Comparison of ENCODE assay signal across 22 cellular contexts in the genomic region with DNA sequence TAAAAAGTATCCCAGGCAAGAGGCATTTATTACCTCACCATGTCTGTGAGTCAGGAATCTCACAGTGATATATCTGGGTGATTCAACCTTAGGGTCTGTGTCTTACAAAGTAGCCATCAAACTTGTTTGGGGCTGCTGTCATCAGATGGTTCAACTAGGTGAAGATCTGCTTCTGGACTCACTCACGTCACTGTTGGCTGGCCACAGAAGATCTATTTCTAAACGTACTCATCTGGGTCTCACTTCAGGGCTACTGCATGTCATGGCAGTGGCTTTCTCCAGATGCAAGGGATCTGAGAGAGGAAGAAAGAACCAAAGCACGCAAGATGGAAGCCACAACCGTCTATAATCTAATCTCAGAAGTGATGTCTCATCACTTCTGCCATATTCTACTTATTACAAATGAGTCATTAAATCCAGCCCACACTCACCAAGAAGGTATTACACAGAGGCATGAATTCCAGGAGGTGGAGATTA.
DNase-seq lines count a peak whose midpoint lies in the region; ATAC-seq and TF ChIP-seq lines count a peak whose summit lies in the region.
"Had no signal": no experiment of that assay in that cellular context is flagged by ENCODE, and none has a peak within 500 bp of the region (broad histone marks: within the 10 kb centered on the region; RNA-seq: fewer than 3 reads in every experiment).

No MANE protein-coding gene starts in this region.

- H3K4me2 ChIP-seq in fibroblast of lung (ENCODE audit: extremely low read depth, insufficient read depth, low read length) (no peak overlapping the region), smooth muscle cell (peak overlapping the region; percentile 59)

- ATAC-seq in Right ventricle myocardium inferior (no peak), mucosa of descending colon (no peak)
- ATAC-seq in activated CD4-positive, CD25-positive, alpha-beta regulatory T cell treated with anti-CD3 and anti-CD28 coated beads, Interleukin-2, amount 50 U/mL, for 24 hours, result no peak
- no peak for ATAC-seq in naive thymus-derived CD8-positive, alpha-beta T cell
- ATAC-seq: stimulated activated naive CD8-positive, alpha-beta T cell treated with anti-CD3 and anti-CD28 coated beads, Interleukin-15, amount 100 ng/mL, for 72 hours had no signal

- H3K27me3 ChIP-seq in cardiac muscle cell, result no peaks in the 10 kb centered on the region
- no peaks in the 10 kb centered on the region for H3K27me3 ChIP-seq in fibroblast of lung (ENCODE audit: control insufficient read depth, insufficient read depth, low read length)
- H3K27me3 ChIP-seq in smooth muscle cell (ENCODE audit: low read depth), result no peaks in the 10 kb centered on the region
- H3K27me3 ChIP-seq: ascending aorta, heart left ventricle, upper lobe of left lung had no signal

- H3K36me3 Mint-ChIP-seq in naive thymus-derived CD8-positive, alpha-beta T cell, result no peaks in the 10 kb centered on the region

- intact Hi-C loops in Right ventricle myocardium inferior (cut with DNase I), result no loop called here
- intact Hi-C loops in mucosa of descending colon (cut with DNase I, micrococcal nuclease), result no loop called here

- no peak overlapping the region for H3K4me3 Mint-ChIP-seq in naive thymus-derived CD8-positive, alpha-beta T cell
- H3K4me3 Mint-ChIP-seq: activated CD4-positive, alpha-beta T cell treated with anti-CD3 and anti-CD28 coated beads, Interleukin-2, amount 10 ng/mL, durations not matched to agents 7 days and 5 days; dendritic cell treated with granulocyte-macrophage colony-stimulating factor and Interleukin-4, amounts not matched to agents 40 ng/mL and 50 ng/mL, for 4 days; stimulated activated naive CD8-positive, alpha-beta T cell treated with anti-CD3 and anti-CD28 coated beads, Interleukin-15, amount 100 ng/mL, for 72 hours had no signal

- no peak overlapping the region for H3K27ac Mint-ChIP-seq in naive thymus-derived CD8-positive, alpha-beta T cell
- H3K27ac Mint-ChIP-seq: activated CD4-positive, alpha-beta T cell treated with anti-CD3 and anti-CD28 coated beads, Interleukin-2, amount 10 ng/mL, durations not matched to agents 7 days and 5 days; dendritic cell treated with granulocyte-macrophage colony-stimulating factor and Interleukin-4, amounts not matched to agents 40 ng/mL and 50 ng/mL, for 4 days; stimulated activated naive CD8-positive, alpha-beta T cell treated with anti-CD3 and anti-CD28 coated beads, Interleukin-15, amount 100 ng/mL, for 72 hours had no signal

- H3K27me3 Mint-ChIP-seq in naive thymus-derived CD8-positive, alpha-beta T cell, result no peaks in the 10 kb centered on the region
- H3K27me3 Mint-ChIP-seq: activated CD4-positive, alpha-beta T cell treated with anti-CD3 and anti-CD28 coated beads, Interleukin-2, amount 10 ng/mL, durations not matched to agents 7 days and 5 days; dendritic cell treated with granulocyte-macrophage colony-stimulating factor and Interleukin-4, amounts not matched to agents 40 ng/mL and 50 ng/mL, for 4 days; stimulated activated naive CD8-positive, alpha-beta T cell treated with anti-CD3 and anti-CD28 coated beads, Interleukin-15, amount 100 ng/mL, for 72 hours had no signal

- H3K9ac ChIP-seq in fibroblast of lung (ENCODE audit: insufficient read depth, low read length) (no peak overlapping the region), smooth muscle cell (ENCODE audit: low read depth) (peak overlapping the region; percentile 61)

- H2AFZ ChIP-seq in fibroblast of lung (ENCODE audit: low read length) (no peak overlapping the region), smooth muscle cell (ENCODE audit: low read depth) (no peak overlapping the region)

- H3K4me1 Mint-ChIP-seq in naive thymus-derived CD8-positive, alpha-beta T cell, result no peaks in the 10 kb centered on the region
- H3K4me1 Mint-ChIP-seq: activated CD4-positive, alpha-beta T cell treated with anti-CD3 and anti-CD28 coated beads, Interleukin-2, amount 10 ng/mL, durations not matched to agents 7 days and 5 days; stimulated activated naive CD8-positive, alpha-beta T cell treated with anti-CD3 and anti-CD28 coated beads, Interleukin-15, amount 100 ng/mL, for 72 hours had no signal

- H3K79me2 ChIP-seq in fibroblast of lung (ENCODE audit: control insufficient read depth, insufficient read depth, low read length), result no peaks in the 10 kb centered on the region
- no peaks in the 10 kb centered on the region for H3K79me2 ChIP-seq in smooth muscle cell (ENCODE audit: low read depth)

- H3K9me3 Mint-ChIP-seq in naive thymus-derived CD8-positive, alpha-beta T cell, result peaks cover 0 to 12% (median 0%) of the 10 kb centered on the region in 9 donors
- H3K9me3 Mint-ChIP-seq: activated CD4-positive, alpha-beta T cell treated with anti-CD3 and anti-CD28 coated beads, Interleukin-2, amount 10 ng/mL, durations not matched to agents 7 days and 5 days; dendritic cell treated with granulocyte-macrophage colony-stimulating factor and Interleukin-4, amounts not matched to agents 40 ng/mL and 50 ng/mL, for 4 days; stimulated activated naive CD8-positive, alpha-beta T cell treated with anti-CD3 and anti-CD28 coated beads, Interleukin-15, amount 100 ng/mL, for 72 hours had no signal

- DNase-seq in cardiac muscle cell (ENCODE audit: low read depth in 1 of 2, low spot score in 1 of 2) (peak; percentile 26 to 71), Right ventricle myocardium inferior (ENCODE audit: missing footprints) (no peak), RPMI8226 (peak; percentile 3), fibroblast of lung (ENCODE audit: low read depth in 2 of 2) (peak; percentile 5 to 89), smooth muscle cell (lab: John Stamatoyannopoulos, UW; ENCODE audit: unreplicated experiment) (no peak), mucosa of descending colon (no peak)
- DNase-seq in naive thymus-derived CD8-positive, alpha-beta T cell, result no peak
- DNase-seq: 8988T; activated CD4-positive, alpha-beta T cell treated with anti-CD3 and anti-CD28 coated beads, Interleukin-2, amount 10 ng/mL, durations not matched to agents 7 days and 5 days; activated naive CD4-positive, alpha-beta T cell treated with Interleukin-2 at 50 U/mL for 16 hours; activated T-cell treated with anti-CD3 and anti-CD28 coated beads for 4 hours; DMS153; MM.1S; NCI-H187 treated with DMSO at 0.1 percent for 48 hours; OCI-M1; stimulated activated naive CD8-positive, alpha-beta T cell treated with anti-CD3 and anti-CD28 coated beads, Interleukin-15, amount 100 ng/mL, for 72 hours; upper lobe of left lung had no signal

- H3K27ac ChIP-seq in cardiac muscle cell, result no peak overlapping the region
- H3K27ac ChIP-seq in fibroblast of lung (ENCODE audit: insufficient read depth, low read length), result no peak overlapping the region
- peak overlapping the region; percentile 82 for H3K27ac ChIP-seq in smooth muscle cell (ENCODE audit: low read depth)
- H3K27ac ChIP-seq: ascending aorta, C4-2B, heart left ventricle, upper lobe of left lung had no signal

- no peaks in the 10 kb centered on the region for H3F3A ChIP-seq in smooth muscle cell (ENCODE audit: low read depth)

- H3K4me3 ChIP-seq in cardiac muscle cell, result no peak overlapping the region
- H3K4me3 ChIP-seq in fibroblast of lung (replicated peaks in 1 of 4; ENCODE audit: control extremely low read depth in 1 of 4, insufficient read depth in 1 of 4, low read depth in 3 of 4, low read length in 4 of 4), result no peak overlapping the region
- H3K4me3 ChIP-seq in smooth muscle cell, result no peak overlapping the region
- H3K4me3 ChIP-seq in mucosa of descending colon, result no peak overlapping the region
- H3K4me3 ChIP-seq: ascending aorta, heart left ventricle, upper lobe of left lung had no signal

- H4K20me1 ChIP-seq in fibroblast of lung (ENCODE audit: control insufficient read depth, extremely low read depth, insufficient read depth, low read length), result no peaks in the 10 kb centered on the region
- H4K20me1 ChIP-seq in smooth muscle cell (ENCODE audit: low read depth), result no peaks in the 10 kb centered on the region

- POLR2A ChIA-PET in naive thymus-derived CD8-positive, alpha-beta T cell (lab: Charles Lee), result no interaction called here

- 29% methylated on average over 4 of the region's 4 CpGs for WGBS in smooth muscle cell (ENCODE audit: low lambda C conversion rate)

- no peaks in the 10 kb centered on the region for H3K36me3 ChIP-seq in cardiac muscle cell
- H3K36me3 ChIP-seq in fibroblast of lung (ENCODE audit: control insufficient read depth, insufficient read depth, low read length), result no peaks in the 10 kb centered on the region
- no peaks in the 10 kb centered on the region for H3K36me3 ChIP-seq in smooth muscle cell (ENCODE audit: low read depth)
- H3K36me3 ChIP-seq in mucosa of descending colon (ENCODE audit: low read depth), result no peaks in the 10 kb centered on the region
- H3K36me3 ChIP-seq: ascending aorta, heart left ventricle, upper lobe of left lung had no signal

- TF ChIP-seq CTCF in cardiac muscle cell (IDR thresholded peaks at IDR 0.05; ENCODE audit: low read depth, low read length) (no peak), fibroblast of lung (conservative IDR thresholded peaks at IDR 0.05 in 1 of 2, IDR thresholded peaks at IDR 0.05 in 1 of 2; ENCODE audit: low read depth in 1 of 2, low read length in 2 of 2) (no peak), smooth muscle cell (IDR thresholded peaks at IDR 0.05; ENCODE audit: borderline replicate concordance, insufficient read depth, poor library complexity, severe bottlenecking) (no peak), mucosa of descending colon (IDR thresholded peaks at IDR 0.05) (no peak)

- peaks cover 18% of the 10 kb centered on the region for H3K4me1 ChIP-seq in cardiac muscle cell (ENCODE audit: low read depth)
- H3K4me1 ChIP-seq in fibroblast of lung (ENCODE audit: control insufficient read depth, extremely low read depth, insufficient read depth, low read length), result no peaks in the 10 kb centered on the region
- peaks cover 3% of the 10 kb centered on the region for H3K4me1 ChIP-seq in smooth muscle cell (ENCODE audit: low read depth)
- H3K4me1 ChIP-seq in mucosa of descending colon (ENCODE audit: low read depth), result no peaks in the 10 kb centered on the region
- H3K4me1 ChIP-seq: ascending aorta, heart left ventricle, upper lobe of left lung had no signal

- H3K9me3 ChIP-seq in cardiac muscle cell (ENCODE audit: low read depth), result no peaks in the 10 kb centered on the region
- no peaks in the 10 kb centered on the region for H3K9me3 ChIP-seq in fibroblast of lung (ENCODE audit: control insufficient read depth, insufficient read depth, low read depth, low read length)
- no peaks in the 10 kb centered on the region for H3K9me3 ChIP-seq in smooth muscle cell (replicated peaks; ENCODE audit: low read depth)
- no peaks in the 10 kb centered on the region for H3K9me3 ChIP-seq in mucosa of descending colon
- H3K9me3 ChIP-seq: ascending aorta, heart left ventricle, upper lobe of left lung had no signal

Comparison
In these comparisons a context has a peak if more than half of its experiments do, and no peak if none do; other contexts are left out.
1. DNase-seq: peak in cardiac muscle cell (2 of 2), RPMI8226 (single experiment) and fibroblast of lung (2 of 2); none in Right ventricle myocardium inferior (single experiment), smooth muscle cell (single experiment), mucosa of descending colon (0 of 3) and naive thymus-derived CD8-positive, alpha-beta T cell (0 of 10).